ENCODE assay signal across 17 cellular contexts in genomic region chr10:84567133-84567532, GRCh38.
DNase-seq lines count a peak whose midpoint lies in the region; ATAC-seq, FAIRE-seq and TF ChIP-seq lines count a peak whose summit lies in the region.
"Had no signal": no experiment of that assay in that cellular context is flagged by ENCODE, and none has a peak within 500 bp of the region (broad histone marks: within the 10 kb centered on the region; RNA-seq: fewer than 3 reads in every experiment).

No MANE protein-coding gene starts in this region.

- TF ChIP-seq CTCF in D721Med (IDR thresholded peaks at IDR 0.05; ENCODE audit: insufficient read depth, missing control alignments) (no peak), bronchial epithelial cell (IDR thresholded peaks at IDR 0.05; ENCODE audit: insufficient read depth, low read length, severe bottlenecking) (no peak), PC-9 (conservative IDR thresholded peaks at IDR 0.05) (no peak)
- TF ChIP-seq CTCF in activated CD8-positive, alpha-beta T cell treated with anti-CD3 and anti-CD28 coated beads for 36 hours (IDR thresholded peaks at IDR 0.05): no peak

- H3K4me1 ChIP-seq in HUES64 (ENCODE audit: insufficient read depth, low read length) (peaks cover 21% of the 10 kb centered on the region), iPS-18a (ENCODE audit: control insufficient read depth, low read depth, low read length) (peaks cover 26% of the 10 kb centered on the region), PC-9 (replicated peaks; ENCODE audit: insufficient read depth) (no peaks in the 10 kb centered on the region)

- DNase-seq in D721Med (ENCODE audit: insufficient read length, low spot score) (no peak), bronchial epithelial cell (ENCODE audit: low read depth) (no peak), 8988T (no peak), DMS153 treated with DMSO at 0.1 percent for 48 hours (lab: John Stamatoyannopoulos, UW; ENCODE audit: unreplicated experiment) (no peak), PC-9 (no peak)
- DNase-seq in activated CD8-positive, alpha-beta T cell treated with anti-CD3 and anti-CD28 coated beads for 36 hours: no peak
- DNase-seq: Calu3; CD4-positive, alpha-beta T cell; DMS79 treated with DMSO at 0.1 percent for 48 hours; EL had no signal

- H3K4me2 ChIP-seq in PC-9: no peak overlapping the region
- H3K4me2 ChIP-seq: BLaER1 treated with 17β-estradiol and CSF1 and Interleukin-3, amounts not matched to agents 10 nM and 100 nM had no signal

- H3K27ac Mint-ChIP-seq in activated CD8-positive, alpha-beta T cell treated with anti-CD3 and anti-CD28 coated beads for 36 hours: no peak overlapping the region
- H3K27ac Mint-ChIP-seq: CD4-positive, alpha-beta T cell had no signal

- H3K27ac ChIP-seq in HUES64 (ENCODE audit: low read depth, low read length): peak overlapping the region; percentile 78
- H3K27ac ChIP-seq in iPS-18a (ENCODE audit: low read length): no peak overlapping the region
- no peak overlapping the region for H3K27ac ChIP-seq in PC-9
- H3K27ac ChIP-seq: 22Rv1; BLaER1 treated with 17β-estradiol and CSF1 and Interleukin-3, amounts not matched to agents 10 nM and 100 nM had no signal

- intact Hi-C loops in activated CD8-positive, alpha-beta T cell treated with anti-CD3 and anti-CD28 coated beads for 36 hours (cut with micrococcal nuclease): no loop called here
- intact Hi-C loops in PC-9 (cut with micrococcal nuclease; ENCODE audit: unreplicated experiment): no loop called here

- no peak overlapping the region for H3K4me3 Mint-ChIP-seq in activated CD8-positive, alpha-beta T cell treated with anti-CD3 and anti-CD28 coated beads for 36 hours
- H3K4me3 Mint-ChIP-seq: CD4-positive, alpha-beta T cell had no signal

- H3K27me3 ChIP-seq in HUES64 (ENCODE audit: insufficient read depth, low read length) (no peaks in the 10 kb centered on the region), bronchial epithelial cell (ENCODE audit: control insufficient read depth, insufficient read depth, low read length) (no peaks in the 10 kb centered on the region), iPS-18a (ENCODE audit: control insufficient read depth, insufficient read depth, low read length) (no peaks in the 10 kb centered on the region), PC-9 (ENCODE audit: insufficient read depth, low read depth) (peaks cover 71% of the 10 kb centered on the region)
- H3K27me3 ChIP-seq: BLaER1 treated with 17β-estradiol and CSF1 and Interleukin-3, amounts not matched to agents 10 nM and 100 nM had no signal

- no peaks in the 10 kb centered on the region for H3K9me3 Mint-ChIP-seq in activated CD8-positive, alpha-beta T cell treated with anti-CD3 and anti-CD28 coated beads for 36 hours

- ATAC-seq in activated CD8-positive, alpha-beta T cell treated with anti-CD3 and anti-CD28 coated beads for 36 hours: no peak

- no peaks in the 10 kb centered on the region for H3K79me2 ChIP-seq in PC-9 (ENCODE audit: low read depth)

- no peaks in the 10 kb centered on the region for H3F3A ChIP-seq in PC-9 (ENCODE audit: insufficient read depth, low read depth)

- H4K20me1 ChIP-seq in PC-9 (ENCODE audit: insufficient read depth): no peaks in the 10 kb centered on the region
- H4K20me1 ChIP-seq: BLaER1 treated with 17β-estradiol and CSF1 and Interleukin-3, amounts not matched to agents 10 nM and 100 nM had no signal

- H3K4me3 ChIP-seq in HUES64 (ENCODE audit: low read length) (no peak overlapping the region), bronchial epithelial cell (ENCODE audit: low read depth, low read length) (no peak overlapping the region), iPS-18a (ENCODE audit: low read length) (peak overlapping the region; percentile 10), PC-9 (no peak overlapping the region)
- H3K4me3 ChIP-seq: BLaER1 treated with 17β-estradiol and CSF1 and Interleukin-3, amounts not matched to agents 10 nM and 100 nM had no signal

- H3K4me1 Mint-ChIP-seq in activated CD8-positive, alpha-beta T cell treated with anti-CD3 and anti-CD28 coated beads for 36 hours (ENCODE audit: low read depth): peaks cover 2% of the 10 kb centered on the region

- POLR2A ChIA-PET in activated CD8-positive, alpha-beta T cell treated with anti-CD3 and anti-CD28 coated beads for 36 hours (lab: Charles Lee): no interaction called here
- POLR2A ChIA-PET in PC-9 (lab: Charles Lee; ENCODE audit: unreplicated experiment): no interaction called here

- no peaks in the 10 kb centered on the region for H3K9me2 ChIP-seq in PC-9 (ENCODE audit: insufficient read depth)

- no peaks in the 10 kb centered on the region for H3K36me3 Mint-ChIP-seq in activated CD8-positive, alpha-beta T cell treated with anti-CD3 and anti-CD28 coated beads for 36 hours (ENCODE audit: low read depth)

- H3K9ac ChIP-seq in HUES64 (ENCODE audit: low read depth, low read length) (no peak overlapping the region), iPS-18a (ENCODE audit: low read length) (no peak overlapping the region)
- H3K9ac ChIP-seq: BLaER1 treated with 17β-estradiol and CSF1 and Interleukin-3, amounts not matched to agents 10 nM and 100 nM had no signal

- H3K9me3 ChIP-seq in HUES64 (ENCODE audit: insufficient read depth, low read depth, low read length) (no peaks in the 10 kb centered on the region; the same call in 1 of the 2 replicates), iPS-18a (ENCODE audit: control insufficient read depth, low read depth, low read length) (no peaks in the 10 kb centered on the region), PC-9 (ENCODE audit: insufficient read depth, low read depth) (no peaks in the 10 kb centered on the region)

- no TSS peak for BruUV-seq in PC-9 (replicated peaks; lab: Mats Ljungman, UMichigan)

- H3K36me3 ChIP-seq in HUES64 (ENCODE audit: insufficient read depth, low read length) (no peaks in the 10 kb centered on the region), bronchial epithelial cell (ENCODE audit: control insufficient read depth, insufficient read depth, low read length) (no peaks in the 10 kb centered on the region), iPS-18a (ENCODE audit: control insufficient read depth, low read depth, low read length) (no peaks in the 10 kb centered on the region), PC-9 (ENCODE audit: low read depth) (no peaks in the 10 kb centered on the region)
- H3K36me3 ChIP-seq: BLaER1 treated with 17β-estradiol and CSF1 and Interleukin-3, amounts not matched to agents 10 nM and 100 nM had no signal

- 42% methylated on average over 2 of the region's 2 CpGs for WGBS in HUES64

- peak; percentile 84 for FAIRE-seq in D721Med (lab: Jason Lieb, UNC)
- peak; percentile 50 for FAIRE-seq in bronchial epithelial cell (lab: Jason Lieb, UNC)
- FAIRE-seq: G401.6, GM19239, H54 had no signal

- H3K27me3 Mint-ChIP-seq in activated CD8-positive, alpha-beta T cell treated with anti-CD3 and anti-CD28 coated beads for 36 hours: peaks cover 38% of the 10 kb centered on the region

- no peak overlapping the region for H2AFZ ChIP-seq in PC-9

- CTCF ChIA-PET in activated CD8-positive, alpha-beta T cell treated with anti-CD3 and anti-CD28 coated beads for 36 hours (lab: Charles Lee): interaction anchor here (1.0 to 2.2 kb wide), 4 partner anchors 27 to 30 kb away, joined by 3 to 7 read pairs (median 4); no protein-coding TSS in a partner anchor
- CTCF ChIA-PET in PC-9 (lab: Charles Lee): no interaction called here
